Comparison of ENCODE assay signal across 14 cellular contexts in the genomic region with DNA sequence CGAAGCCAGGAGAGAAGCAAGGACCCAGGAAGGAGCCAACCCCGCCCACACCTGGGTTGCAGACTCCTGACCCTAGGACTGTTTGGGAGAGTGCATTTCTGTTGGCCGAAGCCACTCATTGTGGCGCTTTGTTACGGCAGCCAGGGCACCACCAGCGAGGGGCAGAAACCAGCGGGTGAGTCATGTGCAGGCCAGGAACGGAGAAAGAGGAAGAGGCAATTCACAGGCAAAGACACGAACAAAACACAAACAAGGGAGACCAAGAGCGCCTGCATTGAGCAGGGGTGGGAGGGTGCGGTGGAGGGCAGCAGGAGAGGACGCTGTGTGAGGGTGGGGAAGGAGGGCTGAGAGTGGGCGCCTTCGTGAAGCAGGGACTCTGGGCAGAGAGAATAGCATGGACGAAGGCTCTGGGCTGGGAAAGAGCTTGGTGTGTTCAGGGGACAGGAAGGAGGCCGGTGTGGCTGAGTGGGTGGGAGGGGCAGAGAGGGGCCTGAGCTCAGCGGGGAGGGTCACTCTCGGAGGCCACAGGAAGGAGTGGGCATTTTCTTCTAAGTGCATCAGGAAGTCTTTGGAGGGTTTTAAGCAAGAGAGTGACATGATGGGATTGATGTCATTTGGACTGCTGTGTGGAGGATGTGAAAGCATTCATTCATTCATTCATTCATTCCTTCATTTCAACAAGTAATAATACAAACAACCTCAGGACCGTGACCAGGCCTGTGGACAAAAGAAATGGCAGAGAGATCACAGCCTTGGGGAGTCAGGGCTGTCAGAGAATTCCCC. TPM values are rescaled to one million over a fixed set of nuclear protein-coding genes. Genes with fewer than 3 reads are reported as not detected.
DNase-seq lines count a peak whose midpoint lies in the region; ATAC-seq and TF ChIP-seq lines count a peak whose summit lies in the region.
"Had no signal": no experiment of that assay in that cellular context is flagged by ENCODE, and none has a peak within 500 bp of the region (broad histone marks: within the 10 kb centered on the region; RNA-seq: fewer than 3 reads in every experiment).

No MANE protein-coding gene starts in this region.

- peak; percentile 23 for ATAC-seq in activated T-helper 17 cell treated with anti-CD3 and anti-CD28 coated beads, Interleukin-2, amount 50 U/mL, for 72 hours (replicated peaks)
- ATAC-seq in CD4-positive, alpha-beta T cell (ENCODE audit: poor library complexity) = no peak
- ATAC-seq: CD8-positive, alpha-beta T cell had no signal

- H3K4me1 Mint-ChIP-seq in H9 = peaks cover 12 to 21% of the 10 kb centered on the region in 2 experiments
- H3K4me1 Mint-ChIP-seq in activated T-helper 17 cell treated with anti-CD3 and anti-CD28 coated beads, Interleukin-2, amount 50 U/mL, for 72 hours = no peaks in the 10 kb centered on the region
- no peaks in the 10 kb centered on the region for H3K4me1 Mint-ChIP-seq in CD4-positive, alpha-beta T cell (ENCODE audit: low read depth)

- H3K4me3 ChIP-seq in BE2C (ENCODE audit: low read depth, low read length) (no peak overlapping the region), testis (no peak overlapping the region), coronary artery (no peak overlapping the region)

- H3K23ac ChIP-seq in H9 (ENCODE audit: insufficient read length, low read depth, low read length) = no peak overlapping the region

- H3K9ac ChIP-seq in H9 (ENCODE audit: extremely low read depth, insufficient read length, low read length) = no peak overlapping the region
- H3K9ac ChIP-seq: KMS-11 had no signal

- peak overlapping the region in 1 of 3 experiments; percentile 13; a peak in 2 of 7 replicates for H3K27ac Mint-ChIP-seq in H9
- H3K27ac Mint-ChIP-seq in activated T-helper 17 cell treated with anti-CD3 and anti-CD28 coated beads, Interleukin-2, amount 50 U/mL, for 72 hours = no peak overlapping the region
- no peak overlapping the region for H3K27ac Mint-ChIP-seq in CD4-positive, alpha-beta T cell
- H3K27ac Mint-ChIP-seq: activated naive CD8-positive, alpha-beta T cell treated with anti-CD3 and anti-CD28 coated beads, Interleukin-2, amount 10 ng/mL, durations not matched to agents 7 days and 5 days; CD8-positive, alpha-beta T cell had no signal

- no peaks in the 10 kb centered on the region for H3K4me1 ChIP-seq in H9 (ENCODE audit: insufficient read depth, low read length)
- no peaks in the 10 kb centered on the region; the same call in 1 of the 2 replicates for H3K4me1 ChIP-seq in BE2C
- H3K4me1 ChIP-seq in testis = no peaks in the 10 kb centered on the region

- WGBS in H9 (ENCODE audit: extremely low coverage, insufficient read length, low lambda C conversion rate) = no CpG with 5 or more reads among the region's 19 CpGs
- 78 to 80% methylated on average over 19 of the region's 19 CpGs for WGBS in testis, 2 donors

- POLR2A ChIA-PET in CD4-positive, alpha-beta T cell (lab: Charles Lee) = no interaction called here

- TF ChIP-seq POLR2A in testis (IDR thresholded peaks at IDR 0.05) = no peak

- H3K79me1 ChIP-seq in H9 (ENCODE audit: insufficient read depth, low read depth, low read length, poor library complexity, severe bottlenecking) = no peaks in the 10 kb centered on the region

- no peaks in the 10 kb centered on the region for H3K79me2 ChIP-seq in H9 (ENCODE audit: insufficient read depth, low read length)

- H2BK20ac ChIP-seq in H9 (ENCODE audit: low read depth, low read length, poor library complexity, severe bottlenecking) = no peak overlapping the region

- H2BK15ac ChIP-seq in H9 (ENCODE audit: low read depth, low read length) = no peak overlapping the region

- intact Hi-C loops in CD4-positive, alpha-beta T cell (cut with DNase I, micrococcal nuclease) = no loop called here
- intact Hi-C loops in testis (cut with DNase I; ENCODE audit: low total_unique reads) = no loop called here

- no peaks in the 10 kb centered on the region for H3K23me2 ChIP-seq in H9 (ENCODE audit: insufficient read length, low read depth, low read length, poor library complexity, severe bottlenecking)

- H2BK5ac ChIP-seq in H9 (ENCODE audit: insufficient read length, low read length) = no peak overlapping the region

- DNase-seq in CD1c-positive myeloid dendritic cell (ENCODE audit: extremely low spot score) (peak; percentile 82), H9 (peak; percentile 78), lung microvascular endothelial cell (ENCODE audit: low read depth in 2 of 2) (peak; percentile 40 to 48), BE2C (no peak), testis (no peak), coronary artery (ENCODE audit: low spot score) (no peak)
- no peak for DNase-seq in CD4-positive, alpha-beta T cell
- DNase-seq: activated naive CD8-positive, alpha-beta T cell treated with anti-CD3 and anti-CD28 coated beads, Interleukin-2, amount 10 ng/mL, durations not matched to agents 7 days and 5 days; CD8-positive, alpha-beta T cell; NCI-H774 had no signal

- no peaks in the 10 kb centered on the region for H3K9me3 ChIP-seq in H9 (ENCODE audit: control insufficient read depth, low read depth, low read length)
- no peaks in the 10 kb centered on the region for H3K9me3 ChIP-seq in BE2C
- H3K9me3 ChIP-seq in CD4-positive, alpha-beta T cell (ENCODE audit: control insufficient read depth, low read length) = no peaks in the 10 kb centered on the region
- H3K9me3 ChIP-seq in testis = no peaks in the 10 kb centered on the region

- peak overlapping the region; percentile 26; the same call in 1 of the 2 replicates for H3K14ac ChIP-seq in H9 (ENCODE audit: insufficient read depth, low read length)

- H3K27ac ChIP-seq in H9 (ENCODE audit: insufficient read length, low read depth, low read length) (no peak overlapping the region), testis (no peak overlapping the region), coronary artery (no peak overlapping the region)
- H3K27ac ChIP-seq in CD4-positive, alpha-beta T cell (ENCODE audit: low read depth, low read length) = no peak overlapping the region
- H3K27ac ChIP-seq: KMS-11, VCaP had no signal

- H3K36me3 ChIP-seq in BE2C = no peaks in the 10 kb centered on the region
- H3K36me3 ChIP-seq in testis (ENCODE audit: low read depth, missing control alignments) = no peaks in the 10 kb centered on the region

- H2AK5ac ChIP-seq in H9 (ENCODE audit: insufficient read length, low read length) = no peak overlapping the region

- H4K91ac ChIP-seq in H9 (ENCODE audit: insufficient read length, low read depth, low read length) = no peak overlapping the region

- peak overlapping the region; percentile 2 for H2AFZ ChIP-seq in H9 (ENCODE audit: low read length)

- peak overlapping the region; percentile 52 for H3K18ac ChIP-seq in H9 (ENCODE audit: insufficient read length, low read depth, low read length)

- H3K27me3 Mint-ChIP-seq in H9 (ENCODE audit: low read depth) = peaks cover 9% of the 10 kb centered on the region
- peaks cover 24% of the 10 kb centered on the region for H3K27me3 Mint-ChIP-seq in activated T-helper 17 cell treated with anti-CD3 and anti-CD28 coated beads, Interleukin-2, amount 50 U/mL, for 72 hours
- peaks cover 56% of the 10 kb centered on the region for H3K27me3 Mint-ChIP-seq in CD4-positive, alpha-beta T cell

- no peaks in the 10 kb centered on the region for H4K20me1 ChIP-seq in H9 (ENCODE audit: control insufficient read depth, insufficient read depth, insufficient read length)

- H3K4ac ChIP-seq in H9 (ENCODE audit: low read depth, low read length) = no peak overlapping the region

- H3K4me2 ChIP-seq in H9 (ENCODE audit: insufficient read depth, insufficient read length, low read length) = peak overlapping the region; percentile 43
- H3K4me2 ChIP-seq: KMS-11 had no signal

- H4K8ac ChIP-seq in H9 (replicated peaks; ENCODE audit: insufficient read length, low read depth, low read length) = no peak overlapping the region

- H3K56ac ChIP-seq in H9 (ENCODE audit: insufficient read length, low read depth, low read length) = no peak overlapping the region

- H2BK12ac ChIP-seq in H9 (ENCODE audit: insufficient read length, low read depth, low read length) = peak overlapping the region; percentile 6

- no peaks in the 10 kb centered on the region for H3K36me3 Mint-ChIP-seq in H9 (ENCODE audit: insufficient read depth in 1 of 3, low read depth in 3 of 3)
- no peaks in the 10 kb centered on the region for H3K36me3 Mint-ChIP-seq in activated T-helper 17 cell treated with anti-CD3 and anti-CD28 coated beads, Interleukin-2, amount 50 U/mL, for 72 hours (ENCODE audit: low read depth)
- H3K36me3 Mint-ChIP-seq in CD4-positive, alpha-beta T cell (ENCODE audit: low read depth) = no peaks in the 10 kb centered on the region
- H3K36me3 Mint-ChIP-seq: activated naive CD8-positive, alpha-beta T cell treated with anti-CD3 and anti-CD28 coated beads, Interleukin-2, amount 10 ng/mL, durations not matched to agents 7 days and 5 days; CD8-positive, alpha-beta T cell had no signal

- no peak overlapping the region for H3T11ph ChIP-seq in H9 (ENCODE audit: low read length)

- no peak overlapping the region for H4K5ac ChIP-seq in H9 (ENCODE audit: insufficient read length, low read depth, low read length)

- H2BK120ac ChIP-seq in H9 (ENCODE audit: low read depth, low read length, poor library complexity, severe bottlenecking) = no peak overlapping the region

- H3K27me3 ChIP-seq in H9 (ENCODE audit: insufficient read depth, low read length) = no peaks in the 10 kb centered on the region
- H3K27me3 ChIP-seq in BE2C = no peaks in the 10 kb centered on the region
- peaks cover 4% of the 10 kb centered on the region for H3K27me3 ChIP-seq in CD4-positive, alpha-beta T cell (ENCODE audit: control insufficient read depth, insufficient read depth, low read length)
- no peaks in the 10 kb centered on the region for H3K27me3 ChIP-seq in testis

- peak overlapping the region; percentile 24 to 33; a peak in 4 of 5 replicates for H3K4me3 Mint-ChIP-seq in H9
- peak overlapping the region; percentile 13 for H3K4me3 Mint-ChIP-seq in activated T-helper 17 cell treated with anti-CD3 and anti-CD28 coated beads, Interleukin-2, amount 50 U/mL, for 72 hours
- H3K4me3 Mint-ChIP-seq in CD4-positive, alpha-beta T cell = no peak overlapping the region
- H3K4me3 Mint-ChIP-seq: activated naive CD8-positive, alpha-beta T cell treated with anti-CD3 and anti-CD28 coated beads, Interleukin-2, amount 10 ng/mL, durations not matched to agents 7 days and 5 days; CD8-positive, alpha-beta T cell had no signal

- no peaks in the 10 kb centered on the region for H3K9me3 Mint-ChIP-seq in H9
- H3K9me3 Mint-ChIP-seq in activated T-helper 17 cell treated with anti-CD3 and anti-CD28 coated beads, Interleukin-2, amount 50 U/mL, for 72 hours = no peaks in the 10 kb centered on the region
- no peaks in the 10 kb centered on the region for H3K9me3 Mint-ChIP-seq in CD4-positive, alpha-beta T cell
- H3K9me3 Mint-ChIP-seq: activated naive CD8-positive, alpha-beta T cell treated with anti-CD3 and anti-CD28 coated beads, Interleukin-2, amount 10 ng/mL, durations not matched to agents 7 days and 5 days; CD8-positive, alpha-beta T cell had no signal

- CTCF ChIA-PET in CD4-positive, alpha-beta T cell (lab: Charles Lee) = no interaction called here

- TF ChIP-seq CTCF in H9 (conservative IDR thresholded peaks at IDR 0.05) (no peak), BE2C (IDR thresholded peaks at IDR 0.05; ENCODE audit: low read depth, low read length) (no peak), testis (IDR thresholded peaks at IDR 0.05) (no peak), coronary artery (IDR thresholded peaks at IDR 0.05) (no peak)
- TF ChIP-seq CTCF in CD4-positive, alpha-beta T cell (IDR thresholded peaks at IDR 0.05) = no peak

RNA-seq across cellular contexts. Expression of a gene that starts 12.2 kb away (rescaled TPM):
- 17.5 and 18.9 TPM in 2 replicates for total RNA-seq in H9 (2021)
- 1 to 10 TPM; 1.1 to 2.6 TPM for total RNA-seq in activated T-helper 17 cell treated with anti-CD3 and anti-CD28 coated beads, Interleukin-2, amount 50 U/mL, for 72 hours
- total RNA-seq in lung microvascular endothelial cell = 42.1 and 107 TPM in 2 replicates
- 32.8 TPM for polyA plus RNA-seq in BE2C (2012; ENCODE audit: insufficient read depth, insufficient read length, low read depth)
- 1 to 10 TPM; 1.3 to 1.7 TPM for total RNA-seq in CD4-positive, alpha-beta T cell
- total RNA-seq in testis = 100 to 1,000 TPM; 124 to 202 TPM
- polyA plus RNA-seq in testis (ENCODE audit: insufficient read depth, low read depth, low replicate concordance) = 80.4 TPM

RNA-seq across cellular contexts. Expression of a gene that starts 57.1 kb away (rescaled TPM):
- total RNA-seq in H9 (2021) (1.3 and 1.5 TPM in 2 replicates), lung microvascular endothelial cell (not detected in 2 replicates), testis (10 to 100 TPM; 15.2 to 18.1 TPM)
- 10 to 100 TPM; 13.1 to 34.6 TPM for total RNA-seq in activated T-helper 17 cell treated with anti-CD3 and anti-CD28 coated beads, Interleukin-2, amount 50 U/mL, for 72 hours
- 6.5 TPM for polyA plus RNA-seq in BE2C (2012; ENCODE audit: insufficient read depth, insufficient read length, low read depth)
- 1 to 10 TPM; 2.0 to 2.1 TPM for total RNA-seq in CD4-positive, alpha-beta T cell
- 10.7 TPM for polyA plus RNA-seq in testis (ENCODE audit: insufficient read depth, low read depth, low replicate concordance)
- total RNA-seq: kidney epithelial cell had no signal

Comparison
In these comparisons a context has a peak if more than half of its experiments do, and no peak if none do; other contexts are left out.
1. DNase-seq: peak in CD1c-positive myeloid dendritic cell (single experiment), H9 (single experiment) and lung microvascular endothelial cell (2 of 2); none in BE2C (single experiment), CD4-positive, alpha-beta T cell (0 of 10), testis (single experiment) and coronary artery (single experiment).